In genomic region chr13:59691501-59692066, GRCh38 we compare ENCODE assay signal across 23 cellular contexts.
DNase-seq lines count a peak whose midpoint lies in the region; ATAC-seq, FAIRE-seq and TF ChIP-seq lines count a peak whose summit lies in the region.
"Had no signal": no experiment of that assay in that cellular context is flagged by ENCODE, and none has a peak within 500 bp of the region (broad histone marks: within the 10 kb centered on the region; RNA-seq: fewer than 3 reads in every experiment).

No MANE protein-coding gene starts in this region.

- intact Hi-C loops in endothelial cell of umbilical vein (cut with micrococcal nuclease): no loop called here
- intact Hi-C loops in activated CD8-positive, alpha-beta T cell treated with anti-CD3 and anti-CD28 coated beads for 36 hours (cut with micrococcal nuclease): no loop called here

- H3K27me3 Mint-ChIP-seq in activated CD8-positive, alpha-beta T cell treated with anti-CD3 and anti-CD28 coated beads for 36 hours: no peaks in the 10 kb centered on the region

- TF ChIP-seq CTCF in endothelial cell of umbilical vein (IDR thresholded peaks at IDR 0.05; ENCODE audit: extremely low read depth in 1 of 2, insufficient read depth in 1 of 2, low read depth in 1 of 2, low read length in 2 of 2): no peak
- TF ChIP-seq CTCF in parathyroid adenoma (IDR thresholded peaks at IDR 0.05): no peak
- no peak for TF ChIP-seq CTCF in activated CD8-positive, alpha-beta T cell treated with anti-CD3 and anti-CD28 coated beads for 36 hours (IDR thresholded peaks at IDR 0.05)

- no peaks in the 10 kb centered on the region for H3K36me3 Mint-ChIP-seq in activated CD8-positive, alpha-beta T cell treated with anti-CD3 and anti-CD28 coated beads for 36 hours (ENCODE audit: low read depth)

- H3K4me1 ChIP-seq in HUES48 (ENCODE audit: control insufficient read depth, insufficient read depth, low read length): peaks cover 46% of the 10 kb centered on the region
- H3K4me1 ChIP-seq in endothelial cell of umbilical vein (ENCODE audit: control insufficient read depth, extremely low read depth, insufficient read depth, low read length): no peaks in the 10 kb centered on the region
- H3K4me1 ChIP-seq in parathyroid adenoma: peaks cover 27% of the 10 kb centered on the region
- H3K4me1 ChIP-seq: BLaER1, lower lobe of right lung, SJCRH30, uterus had no signal

- no peak overlapping the region for H3K9ac ChIP-seq in HUES48 (ENCODE audit: low read depth, low read length)
- H3K9ac ChIP-seq in endothelial cell of umbilical vein (replicated peaks; ENCODE audit: extremely low read depth, insufficient read depth, low read length): no peak overlapping the region
- H3K9ac ChIP-seq in parathyroid adenoma: no peak overlapping the region
- H3K9ac ChIP-seq: BLaER1 had no signal

- no peaks in the 10 kb centered on the region for H4K20me1 ChIP-seq in endothelial cell of umbilical vein (replicated peaks; ENCODE audit: control insufficient read depth, extremely low read depth, insufficient read depth, low read length)
- H4K20me1 ChIP-seq: BLaER1 had no signal

- H3K27me3 ChIP-seq in HUES48 (ENCODE audit: control insufficient read depth, insufficient read depth, low read length) (no peaks in the 10 kb centered on the region), endothelial cell of umbilical vein (ENCODE audit: control insufficient read depth in 2 of 2, insufficient read depth in 2 of 2, low read length in 2 of 2) (no peaks in the 10 kb centered on the region), parathyroid adenoma (ENCODE audit: control insufficient read depth, insufficient read depth, low read length) (no peaks in the 10 kb centered on the region)
- H3K27me3 ChIP-seq: adrenal gland, BLaER1, SJCRH30, uterus had no signal

- no peaks in the 10 kb centered on the region for H3K9me3 Mint-ChIP-seq in activated CD8-positive, alpha-beta T cell treated with anti-CD3 and anti-CD28 coated beads for 36 hours
- H3K9me3 Mint-ChIP-seq: activated T-helper 2 cell treated with anti-CD3 and anti-CD28 coated beads, Interferon-gamma antibody, Interleukin-2, Interleukin-4, amounts not matched to agents 10 μg/mL and 5 μg/mL and 100 μg/mL, durations not matched to agents 14 hours and 24 hours and 36 hours had no signal

- no TSS peak for BruUV-seq in endothelial cell of umbilical vein (replicated peaks; lab: Mats Ljungman, UMichigan)

- H3K36me3 ChIP-seq in HUES48 (ENCODE audit: control insufficient read depth, insufficient read depth, low read length) (no peaks in the 10 kb centered on the region), endothelial cell of umbilical vein (ENCODE audit: control insufficient read depth in 2 of 2, extremely low read depth in 1 of 2, insufficient read depth in 2 of 2, low read length in 2 of 2) (no peaks in the 10 kb centered on the region), parathyroid adenoma (ENCODE audit: control insufficient read depth, insufficient read depth, low read length) (no peaks in the 10 kb centered on the region)
- H3K36me3 ChIP-seq: adrenal gland, BLaER1, lower lobe of right lung, SJCRH30, uterus had no signal

- H3K4me3 Mint-ChIP-seq in activated CD8-positive, alpha-beta T cell treated with anti-CD3 and anti-CD28 coated beads for 36 hours: no peak overlapping the region
- H3K4me3 Mint-ChIP-seq: T-helper 17 cell had no signal

- no peak overlapping the region for H3K27ac Mint-ChIP-seq in activated CD8-positive, alpha-beta T cell treated with anti-CD3 and anti-CD28 coated beads for 36 hours
- H3K27ac Mint-ChIP-seq: activated T-helper 2 cell treated with anti-CD3 and anti-CD28 coated beads, Interferon-gamma antibody, Interleukin-2, Interleukin-4, amounts not matched to agents 10 μg/mL and 5 μg/mL and 100 μg/mL, durations not matched to agents 14 hours and 24 hours and 36 hours; T-helper 17 cell had no signal

- CTCF ChIA-PET in endothelial cell of umbilical vein (lab: Charles Lee): interaction anchor here (1.0 to 2.7 kb wide), 6 partner anchors 11 to 740 kb away, joined by 3 to 13 read pairs (median 6); no protein-coding TSS in a partner anchor
- CTCF ChIA-PET in activated CD8-positive, alpha-beta T cell treated with anti-CD3 and anti-CD28 coated beads for 36 hours (lab: Charles Lee): interaction anchor here (1.2 kb wide), 2 partner anchors 8 to 13 kb away, joined by 3 to 4 read pairs; no protein-coding TSS in a partner anchor

- no peak for FAIRE-seq in endothelial cell of umbilical vein (lab: Jason Lieb, UNC)
- FAIRE-seq: small intestine had no signal

- H3K79me2 ChIP-seq in endothelial cell of umbilical vein (ENCODE audit: control insufficient read depth, insufficient read depth, low read length): no peaks in the 10 kb centered on the region
- H3K79me2 ChIP-seq in parathyroid adenoma: no peaks in the 10 kb centered on the region

- H3K27ac ChIP-seq in HUES48 (ENCODE audit: low read depth, low read length): peak overlapping the region; percentile 28
- H3K27ac ChIP-seq in endothelial cell of umbilical vein (ENCODE audit: insufficient read depth, low read depth, low read length): no peak overlapping the region
- peak overlapping the region; percentile 93 for H3K27ac ChIP-seq in parathyroid adenoma
- H3K27ac ChIP-seq: adrenal gland, BLaER1, lower lobe of right lung, SJCRH30, uterus had no signal

- DNase-seq in EH (ENCODE audit: low read depth) (peak; percentile 28), endothelial cell of umbilical vein (ENCODE audit: low read depth, low spot score) (peak; percentile 7), KG1 (lab: John Stamatoyannopoulos, UW) (no peak), AML-193 (lab: John Stamatoyannopoulos, UW) (no peak), NCI-H2081 treated with DMSO at 0.1 percent for 48 hours (lab: John Stamatoyannopoulos, UW) (no peak)
- DNase-seq in activated CD8-positive, alpha-beta T cell treated with anti-CD3 and anti-CD28 coated beads for 36 hours: no peak
- DNase-seq: activated CD8-positive, alpha-beta memory T cell treated with anti-CD3 and anti-CD28 coated beads for 24 hours; adrenal gland; DMS 273 treated with DMSO at 0.1 percent for 48 hours; GOT3; head of caudate nucleus; lower lobe of right lung; NCI-H1092; SJCRH30; stimulated activated CD4-positive, alpha-beta T cell treated with anti-CD3 and anti-CD28 coated beads, Interleukin-4, amount 100 ng/mL, for 4 hours; T-helper 17 cell; uterus had no signal

- H3K4me2 ChIP-seq in endothelial cell of umbilical vein (ENCODE audit: insufficient read depth, low read length): no peak overlapping the region
- peak overlapping the region; percentile 47 for H3K4me2 ChIP-seq in parathyroid adenoma (ENCODE audit: low read length)
- H3K4me2 ChIP-seq: BLaER1 had no signal

- no peak overlapping the region for H3K4me3 ChIP-seq in HUES48 (ENCODE audit: low read depth, low read length)
- no peak overlapping the region for H3K4me3 ChIP-seq in endothelial cell of umbilical vein (replicated peaks in 1 of 3; ENCODE audit: insufficient read depth in 1 of 3, low read depth in 1 of 3, low read length in 3 of 3)
- no peak overlapping the region for H3K4me3 ChIP-seq in parathyroid adenoma (ENCODE audit: low read depth, low read length)
- H3K4me3 ChIP-seq: adrenal gland, BLaER1, lower lobe of right lung, SJCRH30, uterus had no signal

- H3K9me3 ChIP-seq in HUES48 (ENCODE audit: control insufficient read depth, insufficient read depth, low read length): no peaks in the 10 kb centered on the region
- H3K9me3 ChIP-seq in endothelial cell of umbilical vein (replicated peaks; ENCODE audit: control insufficient read depth, insufficient read depth, low read length): no peaks in the 10 kb centered on the region
- no peaks in the 10 kb centered on the region for H3K9me3 ChIP-seq in parathyroid adenoma (ENCODE audit: control insufficient read depth, low read length)
- H3K9me3 ChIP-seq: BLaER1, lower lobe of right lung, SJCRH30, uterus had no signal

- dilution Hi-C loops in endothelial cell of umbilical vein (cut with MboI; ENCODE audit: extremely low pct_ligation_motif_present, low sequenced_read_pairs): no loop called here

- H2AFZ ChIP-seq in endothelial cell of umbilical vein (ENCODE audit: low read depth, low read length) (no peak overlapping the region), parathyroid adenoma (no peak overlapping the region)

- no peaks in the 10 kb centered on the region for H3K4me1 Mint-ChIP-seq in activated CD8-positive, alpha-beta T cell treated with anti-CD3 and anti-CD28 coated beads for 36 hours (ENCODE audit: low read depth)
- H3K4me1 Mint-ChIP-seq: T-helper 17 cell had no signal

- TF ChIP-seq POLR2A in endothelial cell of umbilical vein (IDR thresholded peaks at IDR 0.05; ENCODE audit: low read depth, low read length): no peak

- POLR2A ChIA-PET in endothelial cell of umbilical vein (lab: Charles Lee): no interaction called here
- POLR2A ChIA-PET in activated CD8-positive, alpha-beta T cell treated with anti-CD3 and anti-CD28 coated beads for 36 hours (lab: Charles Lee): no interaction called here

- no peak for ATAC-seq in activated CD8-positive, alpha-beta T cell treated with anti-CD3 and anti-CD28 coated beads for 36 hours
- ATAC-seq: activated CD4-positive, CD25-positive, alpha-beta regulatory T cell treated with anti-CD3 and anti-CD28 coated beads, Interleukin-2, amount 50 U/mL, for 24 hours; lower lobe of right lung; T-helper 17 cell had no signal

- H3K9me1 ChIP-seq in endothelial cell of umbilical vein (replicated peaks; ENCODE audit: control insufficient read depth, extremely low read depth, insufficient read depth, low read length): no peaks in the 10 kb centered on the region

TF ChIP-seq in endothelial cell of umbilical vein, 7 proteins besides CTCF, POLR2A, EP300 and RAD21:
- TF ChIP-seq POLR2AphosphoS5 (IDR thresholded peaks at IDR 0.05; ENCODE audit: insufficient read depth, low read depth, low read length): no peak
- no peak for TF ChIP-seq GATA2 (IDR thresholded peaks at IDR 0.05; ENCODE audit: insufficient read depth, insufficient read length, low read depth, low read length)
- TF ChIP-seq JUN (IDR thresholded peaks at IDR 0.05; ENCODE audit: borderline replicate concordance, insufficient read depth, insufficient read length, low read depth): no peak
- TF ChIP-seq MYC (IDR thresholded peaks at IDR 0.05; ENCODE audit: low read depth, low read length): no peak
- TF ChIP-seq FOS (IDR thresholded peaks at IDR 0.05; ENCODE audit: borderline replicate concordance, insufficient read depth, low read length): no peak
- no peak for TF ChIP-seq EZH2 (IDR thresholded peaks at IDR 0.05; ENCODE audit: borderline replicate concordance, low read depth, low read length, severe bottlenecking)
- no peak for TF ChIP-seq MAX (IDR thresholded peaks at IDR 0.05; ENCODE audit: insufficient read depth, insufficient read length)

Comparison
In these comparisons a context has a peak if more than half of its experiments do, and no peak if none do; other contexts are left out.
1. DNase-seq: peak in EH (single experiment) and endothelial cell of umbilical vein (single experiment); none in KG1 (single experiment), AML-193 (0 of 2), activated CD8-positive, alpha-beta T cell treated with anti-CD3 and anti-CD28 coated beads for 36 hours (single experiment) and NCI-H2081 treated with DMSO at 0.1 percent for 48 hours (single experiment).